ENCODE assay signal across 1 cellular context in the genomic region with DNA sequence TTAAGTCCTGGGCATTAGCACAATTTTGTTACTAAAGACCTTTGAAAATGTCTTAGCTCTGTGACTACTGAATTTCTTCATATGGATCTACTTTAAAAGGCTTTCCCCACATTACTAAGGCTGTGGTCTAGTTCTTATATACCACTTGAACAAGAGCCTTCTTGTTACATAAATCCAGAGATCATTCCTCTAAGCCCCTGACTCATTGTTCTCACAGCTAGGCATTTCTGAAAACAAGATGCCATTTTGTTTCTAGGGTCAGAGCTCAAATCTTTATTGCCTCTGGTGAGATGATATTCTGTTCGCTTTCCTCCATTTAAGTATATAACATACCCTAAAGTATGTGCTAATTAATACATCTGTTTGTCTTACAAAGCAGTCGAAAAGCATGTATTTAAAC.
TF ChIP-seq lines count a peak whose summit lies in the region.

No MANE protein-coding gene starts in this region.

TF ChIP-seq in IMR-90, 13 proteins besides CTCF, POLR2A, EP300 and RAD21 (continued from another document):
- no peak for TF ChIP-seq CHD1 (IDR thresholded peaks at IDR 0.05; ENCODE audit: low read depth, low read length)
- no peak for TF ChIP-seq MAFK (IDR thresholded peaks at IDR 0.05; ENCODE audit: low read depth, low read length)
- TF ChIP-seq FOS (IDR thresholded peaks at IDR 0.05; ENCODE audit: low read depth, low read length): no peak
- no peak for TF ChIP-seq RFX5 (IDR thresholded peaks at IDR 0.05; ENCODE audit: low read depth, low read length)
- no peak for TF ChIP-seq MAZ (IDR thresholded peaks at IDR 0.05; ENCODE audit: borderline replicate concordance, low read depth, low read length)
- TF ChIP-seq, protein P1, sequence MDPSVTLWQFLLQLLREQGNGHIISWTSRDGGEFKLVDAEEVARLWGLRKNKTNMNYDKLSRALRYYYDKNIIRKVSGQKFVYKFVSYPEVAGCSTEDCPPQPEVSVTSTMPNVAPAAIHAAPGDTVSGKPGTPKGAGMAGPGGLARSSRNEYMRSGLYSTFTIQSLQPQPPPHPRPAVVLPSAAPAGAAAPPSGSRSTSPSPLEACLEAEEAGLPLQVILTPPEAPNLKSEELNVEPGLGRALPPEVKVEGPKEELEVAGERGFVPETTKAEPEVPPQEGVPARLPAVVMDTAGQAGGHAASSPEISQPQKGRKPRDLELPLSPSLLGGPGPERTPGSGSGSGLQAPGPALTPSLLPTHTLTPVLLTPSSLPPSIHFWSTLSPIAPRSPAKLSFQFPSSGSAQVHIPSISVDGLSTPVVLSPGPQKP (IDR thresholded peaks at IDR 0.05; ENCODE audit: borderline replicate concordance, low read depth, low read length): no peak
- TF ChIP-seq CEBPB (IDR thresholded peaks at IDR 0.05; ENCODE audit: low read depth, low read length): no peak
TF ChIP-seq in IMR-90: peak in this region for 0.
